ENCODE assay signal across 12 cellular contexts in genomic region chr5:35320029-35320428, GRCh38.
DNase-seq lines count a peak whose midpoint lies in the region; ATAC-seq and TF ChIP-seq lines count a peak whose summit lies in the region.
"Had no signal": no experiment of that assay in that cellular context is flagged by ENCODE, and none has a peak within 500 bp of the region (broad histone marks: within the 10 kb centered on the region; RNA-seq: fewer than 3 reads in every experiment).

No MANE protein-coding gene starts in this region.

- no peaks in the 10 kb centered on the region; the same call in none of the 2 replicates for H3K27me3 ChIP-seq in GM06990 (replicated peaks; ENCODE audit: control insufficient read depth, insufficient read depth, low read length)
- H3K27me3 ChIP-seq in Loucy (ENCODE audit: insufficient read depth, low read length, poor library complexity, severe bottlenecking) = no peaks in the 10 kb centered on the region
- 0 out of 2 replicates have a peak, but pooled peaks cover 7% of the 10 kb centered on the region for H3K27me3 ChIP-seq in PC-9 (ENCODE audit: insufficient read depth, low read depth)
- 0 out of 2 replicates have a peak, but pooled peaks cover 2% of the 10 kb centered on the region for H3K27me3 ChIP-seq in HAP-1 (ENCODE audit: low read depth)
- H3K27me3 ChIP-seq: ascending aorta had no signal

- no peaks in the 10 kb centered on the region for H3K79me2 ChIP-seq in Loucy (ENCODE audit: insufficient read depth, low read length)
- H3K79me2 ChIP-seq in PC-9 (ENCODE audit: low read depth) = no peaks in the 10 kb centered on the region

- CTCF ChIA-PET in PC-9 (lab: Charles Lee) = no interaction called here

- no TSS peak for BruUV-seq in PC-9 (replicated peaks; lab: Mats Ljungman, UMichigan)

- H4K20me1 ChIP-seq in Loucy (ENCODE audit: insufficient read depth, low read length, poor library complexity, severe bottlenecking) = no peaks in the 10 kb centered on the region
- H4K20me1 ChIP-seq in PC-9 (ENCODE audit: insufficient read depth) = no peaks in the 10 kb centered on the region

- H3K36me3 ChIP-seq in GM06990 (ENCODE audit: control insufficient read depth, insufficient read depth, low read length) (no peaks in the 10 kb centered on the region), Loucy (ENCODE audit: insufficient read depth, low read length) (no peaks in the 10 kb centered on the region), PC-9 (ENCODE audit: low read depth) (no peaks in the 10 kb centered on the region), HAP-1 (replicated peaks) (no peaks in the 10 kb centered on the region)
- H3K36me3 ChIP-seq: ascending aorta had no signal

- no peaks in the 10 kb centered on the region for H3K9me3 ChIP-seq in Loucy (ENCODE audit: insufficient read depth, low read depth, low read length)
- no peaks in the 10 kb centered on the region for H3K9me3 ChIP-seq in PC-9 (ENCODE audit: insufficient read depth, low read depth)
- no peaks in the 10 kb centered on the region for H3K9me3 ChIP-seq in HAP-1
- H3K9me3 ChIP-seq: ascending aorta had no signal

- intact Hi-C loops in PC-9 (cut with micrococcal nuclease; ENCODE audit: unreplicated experiment) = no loop called here

- in situ Hi-C loops in HAP-1 (cut with MboI; ENCODE audit: low sequenced_read_pairs) = no loop called here

- H3K4me3 ChIP-seq in GM06990 (replicated peaks; ENCODE audit: low read depth, low read length) (no peak overlapping the region), Loucy (ENCODE audit: low read length, poor library complexity, severe bottlenecking) (no peak overlapping the region), PC-9 (no peak overlapping the region), HAP-1 (no peak overlapping the region)
- H3K4me3 ChIP-seq: ascending aorta had no signal

- ATAC-seq in GM19397 (IDR thresholded peaks at IDR 0.05; ENCODE audit: unreplicated experiment) = peak; percentile 19
- ATAC-seq in HG02885 (IDR thresholded peaks at IDR 0.05; ENCODE audit: poor library complexity, unreplicated experiment) = peak; percentile 30

- no peak overlapping the region for H3K9ac ChIP-seq in Loucy (ENCODE audit: low read depth, low read length, poor library complexity, severe bottlenecking)

- H3K9me2 ChIP-seq in Loucy (replicated peaks; ENCODE audit: low read depth, low read length) = no peaks in the 10 kb centered on the region
- H3K9me2 ChIP-seq in PC-9 (ENCODE audit: insufficient read depth) = no peaks in the 10 kb centered on the region

- H3K4me1 ChIP-seq in Loucy (ENCODE audit: insufficient read depth, low read length, poor library complexity, severe bottlenecking) (peaks cover 8% of the 10 kb centered on the region), PC-9 (replicated peaks; ENCODE audit: insufficient read depth) (no peaks in the 10 kb centered on the region), HAP-1 (peaks cover 7% of the 10 kb centered on the region)
- H3K4me1 ChIP-seq: ascending aorta had no signal

- TF ChIP-seq CTCF in GM06990 (IDR thresholded peaks at IDR 0.05; ENCODE audit: insufficient read depth, low read length, poor library complexity, severe bottlenecking) (no peak), Loucy (conservative IDR thresholded peaks at IDR 0.05; ENCODE audit: low read length) (no peak), PC-9 (conservative IDR thresholded peaks at IDR 0.05) (no peak)

- no peak overlapping the region for H3K27ac ChIP-seq in PC-9
- H3K27ac ChIP-seq: ascending aorta, epithelial cell of prostate had no signal

- no peaks in the 10 kb centered on the region for H3F3A ChIP-seq in Loucy (ENCODE audit: low read depth)
- no peaks in the 10 kb centered on the region for H3F3A ChIP-seq in PC-9 (ENCODE audit: insufficient read depth, low read depth)

- POLR2A ChIA-PET in PC-9 (lab: Charles Lee; ENCODE audit: unreplicated experiment) = no interaction called here

- H3K4me2 ChIP-seq in Loucy (ENCODE audit: low read depth, low read length, poor library complexity, severe bottlenecking) = peak overlapping the region; percentile 3
- H3K4me2 ChIP-seq in PC-9 = no peak overlapping the region

- DNase-seq in GM06990 (ENCODE audit: extremely low read depth, insufficient read length) (peak; percentile 54), glomerular visceral epithelial cell (ENCODE audit: extremely low spot score) (no peak), PC-9 (no peak), HAP-1 (ENCODE audit: low spot score in 2 of 2) (no peak)
- DNase-seq in NK-92 treated with Interleukin-12 subunit alpha and Interleukin-12 subunit beta, amount 100 ng/mL, for 24 hours (lab: John Stamatoyannopoulos, UW) = no peak
- DNase-seq: NCI-H187, SHP77 had no signal

- no peak overlapping the region for H2AFZ ChIP-seq in Loucy (ENCODE audit: low read length)
- no peak overlapping the region for H2AFZ ChIP-seq in PC-9
